ENCODE assay signal across 1 cellular context in genomic region chr4:83010111-83010521, GRCh38.
A peak's percentile ranks its signal among the peaks of the same experiment; 100 is the strongest.
TF ChIP-seq lines count a peak whose summit lies in the region.

No MANE protein-coding gene starts in this region.

TF ChIP-seq in K562, 482 proteins besides CTCF, POLR2A, EP300 and RAD21 (continued from another document):
- peak; percentile 11; the same call in 1 of the 2 replicates for TF ChIP-seq GATA2 (CRISPR knock-in tag; IDR thresholded peaks at IDR 0.05)
- 0 out of 2 replicates have a peak, but pooled peaks have one; percentile 20 for TF ChIP-seq ARID4B (CRISPR knock-in tag; IDR thresholded peaks at IDR 0.05)
